In the genomic region with DNA sequence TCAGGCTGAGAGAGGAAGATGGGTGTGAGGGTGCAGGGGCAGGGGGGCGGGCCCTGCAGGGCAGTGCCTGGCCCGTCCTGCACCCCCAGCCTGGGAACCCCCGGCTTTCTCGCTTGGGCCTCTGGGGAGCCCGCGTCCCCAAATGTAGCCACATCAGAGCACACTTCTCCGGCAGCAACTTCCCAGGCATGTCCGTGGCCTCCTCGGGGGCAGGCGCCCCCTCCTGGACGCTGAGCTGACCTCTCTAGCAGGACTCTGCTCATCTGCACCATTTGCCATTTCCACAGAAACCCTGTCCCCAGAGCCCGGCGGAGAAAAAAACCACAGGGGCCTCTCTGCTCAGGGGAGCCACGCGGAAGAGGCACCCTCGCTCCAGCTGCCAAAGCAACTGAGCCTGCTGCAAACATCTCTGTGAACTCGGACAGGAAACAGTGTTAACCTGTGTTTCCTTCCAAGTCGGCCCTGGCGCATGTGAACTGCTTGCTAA, we compare ENCODE assay signal across 8 cellular contexts.
DNase-seq lines count a peak whose midpoint lies in the region; ATAC-seq and TF ChIP-seq lines count a peak whose summit lies in the region.

No MANE protein-coding gene starts in this region.

- no peaks in the 10 kb centered on the region for H3K9me3 Mint-ChIP-seq in stimulated activated naive CD8-positive, alpha-beta T cell treated with anti-CD3 and anti-CD28 coated beads, Interleukin-15, amount 100 ng/mL, for 72 hours

- POLR2A ChIA-PET in RWPE1 (lab: Yijun Ruan, JAX; ENCODE audit: low non-redundant PET): interaction anchor here (0.5 kb wide), 1 partner anchor 166 kb away, joined by 6 read pairs; no protein-coding TSS in a partner anchor

- H3K4me1 ChIP-seq in BLaER1: peaks cover 94% of the 10 kb centered on the region

- no peaks in the 10 kb centered on the region for H3K27me3 ChIP-seq in BLaER1

- CTCF ChIA-PET in RWPE1 (lab: Yijun Ruan, JAX): interaction anchor here (0.6 to 0.7 kb wide), 3 partner anchors 26 to 731 kb away, joined by 3 to 4 read pairs (median 3); no protein-coding TSS in a partner anchor

- DNase-seq in HuH-7.5 (ENCODE audit: low spot score): peak; percentile 97
- DNase-seq in activated effector memory CD4-positive, alpha-beta T cell treated with anti-CD3 and anti-CD28 coated beads, Interleukin-2, amount 50 U/mL, for 16 hours: peak; percentile 72
- DNase-seq in iPS-NIHi11 (ENCODE audit: low spot score): peak; percentile 95
- peak; percentile 40 to 60 for DNase-seq in stimulated activated naive CD8-positive, alpha-beta T cell treated with anti-CD3 and anti-CD28 coated beads, Interleukin-15, amount 100 ng/mL, for 72 hours
- DNase-seq in NCI-H345 treated with DMSO at 0.1 percent for 48 hours (lab: John Stamatoyannopoulos, UW; ENCODE audit: unreplicated experiment): no peak
- no peak for DNase-seq in RWPE1 (ENCODE audit: low spot score)

- H3K9me3 ChIP-seq in BLaER1: no peaks in the 10 kb centered on the region

- no peaks in the 10 kb centered on the region for H3K27me3 Mint-ChIP-seq in stimulated activated naive CD8-positive, alpha-beta T cell treated with anti-CD3 and anti-CD28 coated beads, Interleukin-15, amount 100 ng/mL, for 72 hours

- H3K4me1 Mint-ChIP-seq in stimulated activated naive CD8-positive, alpha-beta T cell treated with anti-CD3 and anti-CD28 coated beads, Interleukin-15, amount 100 ng/mL, for 72 hours: peaks cover 42% of the 10 kb centered on the region

- peak overlapping the region; percentile 99 for H3K27ac ChIP-seq in BLaER1
- H3K27ac ChIP-seq in RWPE1: no peak overlapping the region

- H3K4me3 ChIP-seq in BLaER1: peak overlapping the region; percentile 62

- H4K20me1 ChIP-seq in BLaER1: no peaks in the 10 kb centered on the region

- H3K4me3 Mint-ChIP-seq in stimulated activated naive CD8-positive, alpha-beta T cell treated with anti-CD3 and anti-CD28 coated beads, Interleukin-15, amount 100 ng/mL, for 72 hours: peak overlapping the region; percentile 19 to 73

- peak overlapping the region; percentile 50 to 93 for H3K27ac Mint-ChIP-seq in stimulated activated naive CD8-positive, alpha-beta T cell treated with anti-CD3 and anti-CD28 coated beads, Interleukin-15, amount 100 ng/mL, for 72 hours

- peak overlapping the region; percentile 87 for H3K9ac ChIP-seq in BLaER1

- peak overlapping the region; percentile 95 for H3K4me2 ChIP-seq in BLaER1

- TF ChIP-seq CTCF in RWPE1 (conservative IDR thresholded peaks at IDR 0.05; ENCODE audit: low read depth): no peak

- ATAC-seq in GM19452 (IDR thresholded peaks at IDR 0.05; ENCODE audit: unreplicated experiment): peak; percentile 50
- ATAC-seq in stimulated activated naive CD8-positive, alpha-beta T cell treated with anti-CD3 and anti-CD28 coated beads, Interleukin-15, amount 100 ng/mL, for 72 hours: peak; percentile 83

- H3K36me3 ChIP-seq in BLaER1: peaks cover 16% of the 10 kb centered on the region

Comparison
In these comparisons a context has a peak if more than half of its experiments do, and no peak if none do; other contexts are left out.
1. DNase-seq: peak in HuH-7.5 (single experiment), activated effector memory CD4-positive, alpha-beta T cell treated with anti-CD3 and anti-CD28 coated beads, Interleukin-2, amount 50 U/mL, for 16 hours (single experiment), iPS-NIHi11 (single experiment) and stimulated activated naive CD8-positive, alpha-beta T cell treated with anti-CD3 and anti-CD28 coated beads, Interleukin-15, amount 100 ng/mL, for 72 hours (2 of 2); none in NCI-H345 treated with DMSO at 0.1 percent for 48 hours (single experiment) and RWPE1 (single experiment).